In genomic region chr18:36085195-36085594, GRCh38 we compare ENCODE assay signal across 2 cellular contexts.
TF ChIP-seq lines count a peak whose summit lies in the region.

No MANE protein-coding gene starts in this region.

TF ChIP-seq in GM23338, 12 proteins besides CTCF, POLR2A, EP300 and RAD21:
- no peak for TF ChIP-seq ZNF114 (CRISPR knock-in tag; IDR thresholded peaks at IDR 0.05)
- no peak for TF ChIP-seq ETS1 (IDR thresholded peaks at IDR 0.05)
- TF ChIP-seq ZNF331 (CRISPR knock-in tag; IDR thresholded peaks at IDR 0.05; ENCODE audit: low read depth), result no peak
- TF ChIP-seq EZH2 (IDR thresholded peaks at IDR 0.05; ENCODE audit: low read depth, unreplicated experiment), result no peak
- no peak for TF ChIP-seq JUNB (IDR thresholded peaks at IDR 0.05; ENCODE audit: unreplicated experiment)
- no peak for TF ChIP-seq NANOG (IDR thresholded peaks at IDR 0.05; ENCODE audit: borderline replicate concordance)
- TF ChIP-seq REST (IDR thresholded peaks at IDR 0.05; ENCODE audit: unreplicated experiment), result no peak
- no peak for TF ChIP-seq ZNF462 (CRISPR knock-in tag; IDR thresholded peaks at IDR 0.05)
- TF ChIP-seq STAT1 (IDR thresholded peaks at IDR 0.05; ENCODE audit: unreplicated experiment), result no peak
- no peak for TF ChIP-seq EZH2phosphoT487 (IDR thresholded peaks at IDR 0.05; ENCODE audit: unreplicated experiment)
- TF ChIP-seq POLR2AphosphoS5 (IDR thresholded peaks at IDR 0.05; ENCODE audit: low read depth), result no peak
- TF ChIP-seq CREB1 (CRISPR knock-in tag; IDR thresholded peaks at IDR 0.05; ENCODE audit: low read depth), result no peak
TF ChIP-seq in GM23338: peak in this region for 0.

TF ChIP-seq in HepG2, 621 proteins besides CTCF, POLR2A, EP300 and RAD21:
- TF ChIP-seq ZNF687 (CRISPR knock-in tag; IDR thresholded peaks at IDR 0.05) (peak; percentile 12; the same call in 1 of the 2 replicates), SATB2 (CRISPR knock-in tag; IDR thresholded peaks at IDR 0.05) (no peak)
